33 cellular contexts compared by ENCODE assay signal in genomic region chr18:3225588-3225987, GRCh38.
"Had no signal": no experiment of that assay in that cellular context is flagged by ENCODE, and none has a peak within 500 bp of the region (broad histone marks: within the 10 kb centered on the region; RNA-seq: fewer than 3 reads in every experiment).

No MANE protein-coding gene starts in this region.

- H3K4me3 ChIP-seq: gastroesophageal sphincter, lower lobe of right lung, thoracic aorta, vagina had no signal

- H3K4me1 ChIP-seq: lower lobe of right lung, parathyroid adenoma, vagina had no signal

- DNase-seq: activated CD4-positive, alpha-beta memory T cell treated with anti-CD3 and anti-CD28 coated beads for 36 hours; activated CD4-positive, alpha-beta T cell treated with anti-CD3 and anti-CD28 coated beads for 4 hours; activated CD8-positive, alpha-beta memory T cell treated with anti-CD3 and anti-CD28 coated beads, Interleukin-2, amount 50 U/mL, for 4 hours; activated gamma-delta T cell; activated naive CD4-positive, alpha-beta T cell treated with anti-CD3 and anti-CD28 coated beads, Interleukin-2, amount 10 ng/mL, durations not matched to agents 7 days and 5 days; activated naive CD8-positive, alpha-beta T cell treated with anti-CD3 and anti-CD28 coated beads, Interleukin-2, amount 10 ng/mL, durations not matched to agents 7 days and 5 days; activated T-cell treated with anti-CD3 and anti-CD28 coated beads, Interleukin-2, amount 50 U/mL, for 24 hours; amniotic stem cell; caudate nucleus; cortex of kidney; effector memory CD8-positive, alpha-beta T cell; erythroblast; hippocampal formation; immature natural killer cell; kidney; lower lobe of right lung; mesendoderm; nephron progenitor cell; right cardiac atrium; stimulated activated CD4-positive, alpha-beta T cell treated with anti-CD3 and anti-CD28 coated beads, Interleukin-12 subunit alpha, Interleukin-12 subunit beta, amount 100 ng/mL, for 4 hours; stimulated activated CD4-positive, alpha-beta T cell treated with anti-CD3 and anti-CD28 coated beads, Interleukin-4, amount 100 ng/mL, for 1 hour; stimulated activated naive CD8-positive, alpha-beta T cell treated with anti-CD3 and anti-CD28 coated beads, Interleukin-15, Interleukin-2, amounts not matched to agents 100 U/mL and 50 U/mL, for 24 hours; SW 1271; T-helper 9 cell had no signal

- H3K27me3 ChIP-seq: gastroesophageal sphincter, neutrophil, vagina had no signal

- FAIRE-seq: astrocyte, kidney, TTC549 had no signal

- H3K27ac ChIP-seq: gastroesophageal sphincter, lower lobe of right lung, neutrophil, parathyroid adenoma, thoracic aorta, vagina, VCaP had no signal

- ATAC-seq: effector memory CD8-positive, alpha-beta T cell; gastroesophageal sphincter; left lobe of liver; lower lobe of right lung; right cardiac atrium; stimulated activated naive CD8-positive, alpha-beta T cell treated with anti-CD3 and anti-CD28 coated beads, Interleukin-15, Interleukin-2, amounts not matched to agents 100 U/mL and 50 U/mL, for 24 hours had no signal

- H3K36me3 ChIP-seq: gastroesophageal sphincter, lower lobe of right lung, neutrophil, thoracic aorta, vagina had no signal

- H3K9ac ChIP-seq: parathyroid adenoma had no signal

- H3K9me3 ChIP-seq: gastroesophageal sphincter, lower lobe of right lung, neutrophil, thoracic aorta, vagina had no signal
